ENCODE assay signal across 30 cellular contexts in the genomic region with DNA sequence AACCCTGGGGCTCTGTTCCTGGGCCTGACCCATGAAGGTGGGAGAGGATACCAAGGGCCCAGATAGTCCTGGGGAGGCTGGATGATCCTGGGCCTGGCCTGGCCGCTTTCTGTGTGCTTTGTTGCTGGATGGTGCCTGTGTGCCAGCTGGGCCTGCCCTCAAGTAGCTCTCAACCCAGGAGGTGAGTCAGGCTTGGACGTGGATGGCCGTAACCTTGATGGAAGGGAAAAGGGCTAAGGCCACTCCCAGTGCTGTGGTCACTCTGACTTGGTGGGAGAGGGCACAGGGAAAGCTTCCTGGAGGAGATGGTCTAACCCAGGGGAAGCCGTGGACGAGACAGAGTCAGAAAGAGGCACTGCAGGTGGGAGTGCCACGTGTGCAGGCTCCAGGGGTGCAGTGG.
"Had no signal": no experiment of that assay in that cellular context is flagged by ENCODE, and none has a peak within 500 bp of the region (broad histone marks: within the 10 kb centered on the region; RNA-seq: fewer than 3 reads in every experiment).

No MANE protein-coding gene starts in this region.

- H3K4me1 Mint-ChIP-seq: activated CD8-positive, alpha-beta memory T cell treated with anti-CD3 and anti-CD28 coated beads, Interleukin-2, amount 10 ng/mL, durations not matched to agents 7 days and 5 days; mesothelial cell of epicardium; WTC11 had no signal

- H3K4me3 Mint-ChIP-seq: activated CD8-positive, alpha-beta memory T cell treated with anti-CD3 and anti-CD28 coated beads, Interleukin-2, amount 10 ng/mL, durations not matched to agents 7 days and 5 days; activated CD8-positive, alpha-beta T cell treated with anti-CD3 and anti-CD28 coated beads, Interleukin-2, amount 10 ng/mL, durations not matched to agents 7 days and 5 days; activated naive CD4-positive, alpha-beta T cell treated with anti-CD3 and anti-CD28 coated beads for 36 hours; activated naive CD8-positive, alpha-beta T cell treated with anti-CD3 and anti-CD28 coated beads for 36 hours; mesothelial cell of epicardium; naive B cell; T-helper 1 cell treated with Interleukin-12 subunit alpha and Interleukin-12 subunit beta and Interleukin-4 antibody, amounts not matched to agents 30 μg/mL and 1 μg/mL, for 36 hours; WTC11 had no signal

- H3K9ac ChIP-seq: parathyroid adenoma, SK-N-SH had no signal

- H3K27me3 Mint-ChIP-seq: activated CD8-positive, alpha-beta memory T cell treated with anti-CD3 and anti-CD28 coated beads, Interleukin-2, amount 10 ng/mL, durations not matched to agents 7 days and 5 days; activated naive CD8-positive, alpha-beta T cell treated with anti-CD3 and anti-CD28 coated beads for 36 hours; naive B cell had no signal

- H3K27ac Mint-ChIP-seq: activated CD8-positive, alpha-beta memory T cell treated with anti-CD3 and anti-CD28 coated beads, Interleukin-2, amount 10 ng/mL, durations not matched to agents 7 days and 5 days; activated CD8-positive, alpha-beta T cell treated with anti-CD3 and anti-CD28 coated beads, Interleukin-2, amount 10 ng/mL, durations not matched to agents 7 days and 5 days; activated naive CD4-positive, alpha-beta T cell treated with anti-CD3 and anti-CD28 coated beads for 36 hours; activated naive CD8-positive, alpha-beta T cell treated with anti-CD3 and anti-CD28 coated beads for 36 hours; activated T-helper 2 cell treated with anti-CD3 and anti-CD28 coated beads, Interferon-gamma antibody, Interleukin-2, Interleukin-4, amounts not matched to agents 10 μg/mL and 5 μg/mL and 100 μg/mL, durations not matched to agents 14 hours and 24 hours and 36 hours; mesothelial cell of epicardium; T-helper 1 cell treated with Interleukin-12 subunit alpha and Interleukin-12 subunit beta and Interleukin-4 antibody, amounts not matched to agents 30 μg/mL and 1 μg/mL, for 36 hours; WTC11 had no signal

- H2AFZ ChIP-seq: parathyroid adenoma had no signal

- H3K4me1 ChIP-seq: parathyroid adenoma had no signal

- H3K9me3 Mint-ChIP-seq: activated naive CD4-positive, alpha-beta T cell treated with anti-CD3 and anti-CD28 coated beads for 36 hours; activated naive CD8-positive, alpha-beta T cell treated with anti-CD3 and anti-CD28 coated beads for 36 hours; activated T-helper 2 cell treated with anti-CD3 and anti-CD28 coated beads, Interferon-gamma antibody, Interleukin-2, Interleukin-4, amounts not matched to agents 10 μg/mL and 5 μg/mL and 100 μg/mL, durations not matched to agents 14 hours and 24 hours and 36 hours; mesothelial cell of epicardium; naive B cell; T-helper 1 cell treated with Interleukin-12 subunit alpha and Interleukin-12 subunit beta and Interleukin-4 antibody, amounts not matched to agents 30 μg/mL and 1 μg/mL, for 36 hours; WTC11 had no signal

- H3K4me2 ChIP-seq: SK-N-SH, smooth muscle cell had no signal

- H3K27me3 ChIP-seq: ascending aorta, brain microvascular endothelial cell, gastrocnemius medialis, tibial nerve had no signal

- H3K27ac ChIP-seq: brain microvascular endothelial cell, epithelial cell of prostate, parathyroid adenoma, psoas muscle had no signal

- H3K4me3 ChIP-seq: ascending aorta, gastrocnemius medialis, psoas muscle, smooth muscle cell, tibial nerve had no signal

- H3K9me3 ChIP-seq: ascending aorta, gastrocnemius medialis, psoas muscle, SK-N-SH, tibial nerve had no signal

- FAIRE-seq: endometrium had no signal

- DNase-seq: activated CD4-positive, alpha-beta T cell treated with anti-CD3 and anti-CD28 coated beads for 1 hour; activated CD8-positive, alpha-beta memory T cell treated with anti-CD3 and anti-CD28 coated beads, Interleukin-2, amount 10 ng/mL, durations not matched to agents 7 days and 5 days; activated CD8-positive, alpha-beta T cell treated with anti-CD3 and anti-CD28 coated beads, Interleukin-2, amount 10 ng/mL, durations not matched to agents 7 days and 5 days; activated naive CD4-positive, alpha-beta T cell treated with anti-CD3 and anti-CD28 coated beads for 36 hours; activated naive CD8-positive, alpha-beta T cell treated with anti-CD3 and anti-CD28 coated beads for 36 hours; activated T-cell treated with anti-CD3 and anti-CD28 coated beads, Interleukin-2, amount 50 U/mL, for 48 hours; brain microvascular endothelial cell; central memory CD4-positive, alpha-beta T cell; dermis blood vessel endothelial cell; effector CD4-positive, alpha-beta T cell; gastrocnemius medialis; glutamatergic neuron; islet precursor cell; naive B cell; psoas muscle; SK-N-SH; stimulated activated CD4-positive, alpha-beta T cell treated with anti-CD3 and anti-CD28 coated beads, Interleukin-1b, Interleukin-23, amount 100 ng/mL, for 48 hours; stimulated activated naive CD4-positive, alpha-beta T cell treated with Interleukin-2 at 50 U/mL for 16 hours; SW 1271; T1000 had no signal
